Comparison of ENCODE assay signal across 1 cellular context in genomic region chr3:156761713-156762575, GRCh38.
TF ChIP-seq lines count a peak whose summit lies in the region.

No MANE protein-coding gene starts in this region.

TF ChIP-seq in HepG2, 621 proteins besides CTCF, POLR2A, EP300 and RAD21 (continued from another document):
- TF ChIP-seq PRDM15 (CRISPR knock-in tag; IDR thresholded peaks at IDR 0.05) (no peak), ZNF629 (CRISPR knock-in tag; conservative IDR thresholded peaks at IDR 0.05) (no peak), ZNF644 (CRISPR knock-in tag; IDR thresholded peaks at IDR 0.05; ENCODE audit: low read depth) (no peak), KDM6A (CRISPR knock-in tag; IDR thresholded peaks at IDR 0.05; ENCODE audit: low read depth) (no peak), ZNF335 (CRISPR knock-in tag; IDR thresholded peaks at IDR 0.05) (no peak), TBL1XR1 (IDR thresholded peaks at IDR 0.05; ENCODE audit: borderline replicate concordance, low read length, partially characterized antibody) (no peak), NFATC3 (CRISPR knock-in tag; IDR thresholded peaks at IDR 0.05) (no peak), ZFP91 (CRISPR knock-in tag; IDR thresholded peaks at IDR 0.05; ENCODE audit: borderline replicate concordance) (no peak), SRSF4 (IDR thresholded peaks at IDR 0.05; ENCODE audit: low read depth, low read length, poor library complexity, severe bottlenecking) (no peak), NR3C1 (CRISPR knock-in tag; IDR thresholded peaks at IDR 0.05) (no peak), HDAC6 (IDR thresholded peaks at IDR 0.05; ENCODE audit: low read depth, low read length) (no peak), SUZ12 (IDR thresholded peaks at IDR 0.05; ENCODE audit: low read depth, low read length) (no peak), ZNF564 (CRISPR knock-in tag; IDR thresholded peaks at IDR 0.05) (no peak), MTF1 (CRISPR knock-in tag; IDR thresholded peaks at IDR 0.05) (no peak), ZC3H4 (CRISPR knock-in tag; IDR thresholded peaks at IDR 0.05; ENCODE audit: borderline replicate concordance) (no peak)
